Comparison of ENCODE assay signal across 14 cellular contexts in the genomic region with DNA sequence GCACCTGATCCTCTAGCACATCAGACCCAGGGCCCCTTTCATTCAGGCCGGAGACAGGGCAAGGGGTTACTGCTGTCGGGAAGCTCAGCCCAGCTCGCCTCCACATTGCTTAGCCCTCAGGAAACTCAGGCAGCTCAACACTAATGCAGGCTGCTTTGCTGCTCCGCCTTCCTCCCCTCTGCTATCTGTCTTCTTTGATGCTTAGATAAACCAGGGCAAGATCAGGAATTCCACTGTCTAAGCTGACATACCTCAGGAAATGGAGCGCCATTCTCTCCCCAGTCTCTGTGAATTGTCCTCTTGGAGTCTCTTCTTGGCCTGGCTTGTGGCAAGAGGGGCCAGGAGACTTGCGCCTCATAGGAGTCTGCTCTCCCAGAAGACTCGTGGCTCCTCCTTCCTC. TPM values are rescaled to one million over a fixed set of nuclear protein-coding genes. Genes with fewer than 3 reads are reported as not detected.
DNase-seq lines count a peak whose midpoint lies in the region; TF ChIP-seq lines count a peak whose summit lies in the region.
"Had no signal": no experiment of that assay in that cellular context is flagged by ENCODE, and none has a peak within 500 bp of the region (broad histone marks: within the 10 kb centered on the region; RNA-seq: fewer than 3 reads in every experiment).

No MANE protein-coding gene starts in this region.

- H3K4me3 ChIP-seq in Caco-2 (ENCODE audit: low read depth, low read length) (no peak overlapping the region), NT2/D1 (ENCODE audit: insufficient read length, low read depth) (no peak overlapping the region), mesendoderm (ENCODE audit: low read length) (no peak overlapping the region), spleen (no peak overlapping the region), H7 (ENCODE audit: insufficient read depth, low read depth, low read length) (no peak overlapping the region)
- H3K4me3 ChIP-seq: BLaER1, GM23248, HAP-1 had no signal

- H3K23ac ChIP-seq in mesendoderm (ENCODE audit: low read length): no peak overlapping the region

- no CpG with 5 or more reads among the region's 7 CpGs for WGBS in mesendoderm (ENCODE audit: extremely low coverage, insufficient coverage, low lambda C conversion rate)
- WGBS in spleen, 5 donors: 56 to 72% (median 64%) methylated on average over 6 to 7 of the region's 7 CpGs

- no peak overlapping the region for H4K5ac ChIP-seq in mesendoderm (ENCODE audit: low read length)

- H3K4me1 ChIP-seq in Caco-2: peaks cover 31% of the 10 kb centered on the region
- no peaks in the 10 kb centered on the region for H3K4me1 ChIP-seq in NT2/D1 (ENCODE audit: insufficient read depth, insufficient read length)
- peaks cover 2% of the 10 kb centered on the region for H3K4me1 ChIP-seq in mesendoderm (ENCODE audit: control insufficient read depth, low read depth, low read length)
- H3K4me1 ChIP-seq in spleen: no peaks in the 10 kb centered on the region
- H3K4me1 ChIP-seq: BLaER1, HAP-1 had no signal

- H3K4me1 Mint-ChIP-seq in Caco-2 (ENCODE audit: low read depth, unreplicated experiment): peaks cover 13% of the 10 kb centered on the region
- H3K4me1 Mint-ChIP-seq: CD8-positive, alpha-beta memory T cell had no signal

- no peaks in the 10 kb centered on the region for H3K27me3 Mint-ChIP-seq in Caco-2 (ENCODE audit: insufficient read depth, unreplicated experiment)

- no peak overlapping the region for H3K27ac ChIP-seq in mesendoderm (ENCODE audit: low read depth, low read length)
- H3K27ac ChIP-seq in spleen: no peak overlapping the region
- H3K27ac ChIP-seq: BLaER1, GM23248 had no signal

- H3K9ac ChIP-seq in NT2/D1 (ENCODE audit: insufficient read length, low read depth) (no peak overlapping the region), mesendoderm (ENCODE audit: low read length) (no peak overlapping the region)
- H3K9ac ChIP-seq: BLaER1, GM23248 had no signal

- no peak overlapping the region for H4K8ac ChIP-seq in mesendoderm (ENCODE audit: low read depth, low read length)

- no peaks in the 10 kb centered on the region for H3K36me3 Mint-ChIP-seq in Caco-2 (ENCODE audit: insufficient read depth, unreplicated experiment)
- H3K36me3 Mint-ChIP-seq: CD8-positive, alpha-beta memory T cell had no signal

- H3K56ac ChIP-seq in mesendoderm (ENCODE audit: low read length): peak overlapping the region; percentile 9

- H3K4me2 ChIP-seq in mesendoderm (ENCODE audit: low read length): no peak overlapping the region
- H3K4me2 ChIP-seq: BLaER1 had no signal

- no peak overlapping the region for H3K18ac ChIP-seq in mesendoderm (ENCODE audit: low read length)

- H3K27ac Mint-ChIP-seq in Caco-2 (ENCODE audit: unreplicated experiment): peak overlapping the region; percentile 7
- H3K27ac Mint-ChIP-seq: CD8-positive, alpha-beta memory T cell had no signal

- H2AK5ac ChIP-seq in mesendoderm (ENCODE audit: low read length): no peak overlapping the region

- DNase-seq in Caco-2 (peak; percentile 63 to 73), NT2/D1 (ENCODE audit: low read depth, low spot score) (peak; percentile 5), iPS-NIHi11 (ENCODE audit: low spot score) (peak; percentile 19), mesendoderm (peak; percentile 92), spleen (no peak), H7 (no peak)
- no peak for DNase-seq in stimulated activated CD4-positive, alpha-beta T cell treated with anti-CD3 and anti-CD28 coated beads, Interleukin-1b, Interleukin-23, amount 100 ng/mL, for 48 hours
- DNase-seq: 8988T; AML-193; CD8-positive, alpha-beta memory T cell; DMS53; GM23248 had no signal

- H3K79me1 ChIP-seq in mesendoderm (ENCODE audit: low read length): no peaks in the 10 kb centered on the region

- POLR2A ChIA-PET in Caco-2 (lab: Charles Lee): interaction anchor here (0.5 kb wide), 1 partner anchor 14 kb away, joined by 3 read pairs; no protein-coding TSS in a partner anchor

- H3K36me3 ChIP-seq in Caco-2 (ENCODE audit: control insufficient read depth, insufficient read depth, low read length) (no peaks in the 10 kb centered on the region), NT2/D1 (ENCODE audit: insufficient read depth, insufficient read length, low read length) (no peaks in the 10 kb centered on the region), mesendoderm (ENCODE audit: control insufficient read depth, insufficient read depth, low read length) (no peaks in the 10 kb centered on the region), spleen (no peaks in the 10 kb centered on the region), H7 (replicated peaks; ENCODE audit: control insufficient read depth, insufficient read depth, low read length) (no peaks in the 10 kb centered on the region)
- H3K36me3 ChIP-seq: BLaER1, HAP-1 had no signal

- H3K27me3 ChIP-seq in Caco-2 (replicated peaks; ENCODE audit: control insufficient read depth, insufficient read depth, low read length) (no peaks in the 10 kb centered on the region), NT2/D1 (ENCODE audit: insufficient read depth, insufficient read length) (no peaks in the 10 kb centered on the region), mesendoderm (ENCODE audit: insufficient read depth, low read length, poor library complexity) (no peaks in the 10 kb centered on the region), spleen (replicated peaks in 1 of 7) (peaks cover 0 to 39% (median 0%) of the 10 kb centered on the region in 7 donors), H7 (ENCODE audit: control insufficient read depth, insufficient read depth, low read length) (no peaks in the 10 kb centered on the region)
- H3K27me3 ChIP-seq: BLaER1 had no signal

- intact Hi-C loops in Caco-2 (cut with micrococcal nuclease; ENCODE audit: unreplicated experiment) (loop anchor here (2.0 kb wide), 2 partner anchors 23 to 77 kb away; no protein-coding TSS in a partner anchor), spleen (cut with DNase I; ENCODE audit: low total_unique reads) (no loop called here)

- H2BK5ac ChIP-seq in mesendoderm (ENCODE audit: low read length): no peak overlapping the region

- no peaks in the 10 kb centered on the region for H3K79me2 ChIP-seq in mesendoderm (ENCODE audit: control insufficient read depth, insufficient read depth, low read length)

- no peak for TF ChIP-seq POLR2A in spleen (IDR thresholded peaks at IDR 0.05)

- TF ChIP-seq CTCF in Caco-2 (IDR thresholded peaks at IDR 0.05; ENCODE audit: insufficient read depth in 1 of 2, low read depth in 1 of 2, low read length in 1 of 2, severe bottlenecking in 1 of 2, unreplicated experiment in 1 of 2) (no peak), spleen (IDR thresholded peaks at IDR 0.05 in 8 of 11, conservative IDR thresholded peaks at IDR 0.05 in 3 of 11) (no peak)

- BruUV-seq in Caco-2 (replicated peaks; lab: Mats Ljungman, UMichigan): no TSS peak

- H3K9me3 Mint-ChIP-seq in Caco-2 (ENCODE audit: unreplicated experiment): no peaks in the 10 kb centered on the region
- H3K9me3 Mint-ChIP-seq: CD8-positive, alpha-beta memory T cell had no signal

- H3K9me3 ChIP-seq in Caco-2 (no peaks in the 10 kb centered on the region), NT2/D1 (ENCODE audit: insufficient read depth, low read length) (no peaks in the 10 kb centered on the region), spleen (no peaks in the 10 kb centered on the region)
- H3K9me3 ChIP-seq: BLaER1, HAP-1 had no signal

- CTCF ChIA-PET in Caco-2 (lab: Charles Lee): interaction anchor here (0.9 to 1.0 kb wide), 4 partner anchors 9 to 42 kb away, joined by 3 to 18 read pairs (median 6); no protein-coding TSS in a partner anchor

- no peak overlapping the region for H3K4me3 Mint-ChIP-seq in Caco-2 (ENCODE audit: unreplicated experiment)
- H3K4me3 Mint-ChIP-seq: CD8-positive, alpha-beta memory T cell had no signal

- no peak overlapping the region for H3K4ac ChIP-seq in mesendoderm (ENCODE audit: low read depth, low read length)

- no peak overlapping the region for H2BK120ac ChIP-seq in mesendoderm (ENCODE audit: low read depth, low read length)

- no peak overlapping the region for H2BK15ac ChIP-seq in mesendoderm (replicated peaks; ENCODE audit: low read depth)

RNA-seq across cellular contexts. Expression of a gene that starts 25.5 kb away (rescaled TPM):
- total RNA-seq in Caco-2 (2022) (36.1 and 38.0 TPM in 2 replicates), spleen (10 to 100 TPM; 13.7 to 27.9 (median 23.0) TPM)
- polyA plus RNA-seq in mesendoderm (2013, experiment 1 of 2): 19.2 TPM
- polyA plus RNA-seq in mesendoderm (2013, experiment 2 of 2): 20.0 TPM
- 1 to 10 TPM; 1.0 to 2.7 (median 1.5) TPM for polyA plus RNA-seq in spleen
- total RNA-seq in H7 (2014; rRNA removed; shearing (Covaris generic)): 20.5 and 25.3 TPM in 2 replicates

RNA-seq across cellular contexts. Expression of a gene that starts 35.9 kb away (rescaled TPM):
- 49.6 and 51.5 TPM in 2 replicates for total RNA-seq in Caco-2 (2022)
- polyA plus RNA-seq in mesendoderm (2013, experiment 1 of 2): 2.6 TPM
- 2.6 TPM for polyA plus RNA-seq in mesendoderm (2013, experiment 2 of 2)
- total RNA-seq in spleen: 10 to 100 TPM in 3 of 7 donors, 1 to 10 TPM in 4; 8.4 to 22.6 (median 9.6) TPM
- polyA plus RNA-seq in spleen: 10 to 100 TPM in 2 of 3 donors, 1 to 10 TPM in 1; 3.9 to 12.1 (median 10.0) TPM
- 3.7 and 8.0 TPM in 2 replicates for total RNA-seq in H7 (2014; rRNA removed; shearing (Covaris generic))

Comparison
In these comparisons a context has a peak if more than half of its experiments do, and no peak if none do; other contexts are left out.
1. DNase-seq: peak in Caco-2 (2 of 2), NT2/D1 (single experiment), iPS-NIHi11 (single experiment) and mesendoderm (single experiment); none in spleen (single experiment), H7 (single experiment) and stimulated activated CD4-positive, alpha-beta T cell treated with anti-CD3 and anti-CD28 coated beads, Interleukin-1b, Interleukin-23, amount 100 ng/mL, for 48 hours (single experiment).